In the genomic region with DNA sequence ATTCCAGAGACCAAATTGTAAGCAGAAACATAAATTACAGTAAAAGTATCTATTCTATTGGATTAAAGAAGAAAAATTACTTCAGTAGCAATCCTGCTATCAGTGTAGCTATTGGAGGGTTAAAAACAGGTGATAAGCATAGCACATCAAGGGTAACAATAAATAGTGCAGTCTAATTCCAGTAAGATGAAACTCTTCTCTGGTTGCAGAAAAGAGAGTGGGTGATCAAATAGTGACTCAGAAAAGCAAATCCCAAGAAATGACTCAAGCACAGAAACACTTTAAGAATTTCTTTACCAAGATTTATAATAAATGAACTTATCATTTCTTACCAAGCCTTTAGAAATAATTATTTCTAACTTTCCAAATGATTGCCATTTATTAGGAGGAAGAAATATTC, we compare ENCODE assay signal across 10 cellular contexts.
DNase-seq lines count a peak whose midpoint lies in the region; ATAC-seq and TF ChIP-seq lines count a peak whose summit lies in the region.
"Had no signal": no experiment of that assay in that cellular context is flagged by ENCODE, and none has a peak within 500 bp of the region (broad histone marks: within the 10 kb centered on the region; RNA-seq: fewer than 3 reads in every experiment).

No MANE protein-coding gene starts in this region.

- H3K27ac Mint-ChIP-seq in activated CD4-positive, alpha-beta memory T cell treated with anti-CD3 and anti-CD28 coated beads, Interleukin-2, amount 10 ng/mL, durations not matched to agents 7 days and 5 days: no peak overlapping the region
- H3K27ac Mint-ChIP-seq: CD4-positive, alpha-beta T cell had no signal

- CTCF ChIA-PET in activated CD4-positive, alpha-beta memory T cell treated with anti-CD3 and anti-CD28 coated beads, Interleukin-2, amount 10 ng/mL, durations not matched to agents 7 days and 5 days (lab: Charles Lee): no interaction called here

- no peak for TF ChIP-seq CTCF in astrocyte of the cerebellum (IDR thresholded peaks at IDR 0.05; ENCODE audit: low read depth, low read length, missing control alignments)

- no peaks in the 10 kb centered on the region for H3K9me3 Mint-ChIP-seq in activated CD4-positive, alpha-beta memory T cell treated with anti-CD3 and anti-CD28 coated beads, Interleukin-2, amount 10 ng/mL, durations not matched to agents 7 days and 5 days
- H3K9me3 Mint-ChIP-seq: CD4-positive, alpha-beta T cell had no signal

- peak overlapping the region; percentile 36 for H2AFZ ChIP-seq in ACC112 (ENCODE audit: low read length, unreplicated experiment)

- ATAC-seq in GM21390 (IDR thresholded peaks at IDR 0.05; ENCODE audit: unreplicated experiment) (no peak), GM21526 (IDR thresholded peaks at IDR 0.05; ENCODE audit: low FRiP score, unreplicated experiment) (no peak)

- H3K36me3 Mint-ChIP-seq in activated CD4-positive, alpha-beta memory T cell treated with anti-CD3 and anti-CD28 coated beads, Interleukin-2, amount 10 ng/mL, durations not matched to agents 7 days and 5 days (ENCODE audit: low read depth): no peaks in the 10 kb centered on the region

- peaks cover under 1% of the 10 kb centered on the region for H3K4me1 Mint-ChIP-seq in activated CD4-positive, alpha-beta memory T cell treated with anti-CD3 and anti-CD28 coated beads, Interleukin-2, amount 10 ng/mL, durations not matched to agents 7 days and 5 days

- no peak overlapping the region for H3K4me3 Mint-ChIP-seq in activated CD4-positive, alpha-beta memory T cell treated with anti-CD3 and anti-CD28 coated beads, Interleukin-2, amount 10 ng/mL, durations not matched to agents 7 days and 5 days
- H3K4me3 Mint-ChIP-seq: CD4-positive, alpha-beta T cell had no signal

- DNase-seq in HCEC 1CT (peak; percentile 91), astrocyte of the cerebellum (ENCODE audit: low read depth) (peak; percentile 53), kidney tubule cell (ENCODE audit: low spot score) (peak; percentile 87), islet precursor cell (no peak)
- DNase-seq in activated CD4-positive, alpha-beta memory T cell treated with anti-CD3 and anti-CD28 coated beads, Interleukin-2, amount 10 ng/mL, durations not matched to agents 7 days and 5 days: no peak
- DNase-seq: CD4-positive, alpha-beta T cell; NCI-H1105 had no signal

- in situ Hi-C loops in astrocyte of the cerebellum (cut with HindIII; ENCODE audit: low sequenced_read_pairs): no loop called here

- no peaks in the 10 kb centered on the region for H3K27me3 Mint-ChIP-seq in activated CD4-positive, alpha-beta memory T cell treated with anti-CD3 and anti-CD28 coated beads, Interleukin-2, amount 10 ng/mL, durations not matched to agents 7 days and 5 days
- H3K27me3 Mint-ChIP-seq: CD4-positive, alpha-beta T cell had no signal

- H3K27ac ChIP-seq in ACC112 (ENCODE audit: low read depth, low read length): peak overlapping the region; percentile 89

- H3K79me2 ChIP-seq in ACC112 (ENCODE audit: control insufficient read depth, insufficient read depth, low read length, unreplicated experiment): peaks cover 63% of the 10 kb centered on the region

- H3K27me3 ChIP-seq in ACC112 (ENCODE audit: insufficient read depth, low read length): no peaks in the 10 kb centered on the region

- H3K4me3 ChIP-seq in ACC112 (ENCODE audit: low read depth, low read length) (peak overlapping the region; percentile 54; the same call in 1 of the 2 replicates), astrocyte of the cerebellum (ENCODE audit: low read depth, low read length) (no peak overlapping the region)

- POLR2A ChIA-PET in activated CD4-positive, alpha-beta memory T cell treated with anti-CD3 and anti-CD28 coated beads, Interleukin-2, amount 10 ng/mL, durations not matched to agents 7 days and 5 days (lab: Charles Lee): no interaction called here

- peaks cover 66% of the 10 kb centered on the region for H3K4me1 ChIP-seq in ACC112 (ENCODE audit: control insufficient read depth, insufficient read depth, low read length, unreplicated experiment)

- H3K36me3 ChIP-seq in ACC112 (ENCODE audit: insufficient read depth, low read length): peaks cover 10% of the 10 kb centered on the region; the same call in 1 of the 2 replicates

Comparison
In these comparisons a context has a peak if more than half of its experiments do, and no peak if none do; other contexts are left out.
1. DNase-seq: peak in HCEC 1CT (single experiment), astrocyte of the cerebellum (single experiment) and kidney tubule cell (single experiment); none in activated CD4-positive, alpha-beta memory T cell treated with anti-CD3 and anti-CD28 coated beads, Interleukin-2, amount 10 ng/mL, durations not matched to agents 7 days and 5 days (single experiment) and islet precursor cell (single experiment).